ENCODE assay signal across 28 cellular contexts in genomic region chr14:43014338-43014737, GRCh38.
DNase-seq lines count a peak whose midpoint lies in the region; ATAC-seq, FAIRE-seq and TF ChIP-seq lines count a peak whose summit lies in the region.
"Had no signal": no experiment of that assay in that cellular context is flagged by ENCODE, and none has a peak within 500 bp of the region (broad histone marks: within the 10 kb centered on the region; RNA-seq: fewer than 3 reads in every experiment).

No MANE protein-coding gene starts in this region.

- H3K27me3 ChIP-seq in HepG2 (ENCODE audit: control insufficient read depth in 1 of 2, insufficient read depth in 2 of 2, low read length in 2 of 2) (no peaks in the 10 kb centered on the region), right lobe of liver (no peaks in the 10 kb centered on the region)
- H3K27me3 ChIP-seq: BE2C; BLaER1; BLaER1 treated with 17β-estradiol and CSF1 and Interleukin-3, amounts not matched to agents 10 nM and 100 nM had no signal

- no peak for TF ChIP-seq RAD21 in HepG2 (CRISPR knock-in tag; IDR thresholded peaks at IDR 0.05)

- CTCF ChIA-PET in HepG2 (lab: Yijun Ruan, JAX; ENCODE audit: low intra/inter-chr PET ratio, low total read pairs): no interaction called here

- H3K27ac ChIP-seq in HepG2 (ENCODE audit: extremely low read length, insufficient read depth, low read length) (no peak overlapping the region), right lobe of liver (no peak overlapping the region)
- H3K27ac ChIP-seq: 22Rv1; A549; BLaER1; BLaER1 treated with 17β-estradiol and CSF1 and Interleukin-3, amounts not matched to agents 10 nM and 100 nM; C4-2B had no signal

- FAIRE-seq in HepG2 (lab: Jason Lieb, UNC): no peak
- FAIRE-seq: A549, D721Med had no signal

- no TSS peak for BruUV-seq in HepG2 (replicated peaks; lab: Mats Ljungman, UMichigan)

- H4K20me1 ChIP-seq in HepG2 (ENCODE audit: insufficient read depth, low read length): no peaks in the 10 kb centered on the region
- H4K20me1 ChIP-seq: BLaER1; BLaER1 treated with 17β-estradiol and CSF1 and Interleukin-3, amounts not matched to agents 10 nM and 100 nM had no signal

- TF ChIP-seq POLR2A in HepG2 (IDR thresholded peaks at IDR 0.05; ENCODE audit: insufficient read depth in 1 of 2, low read depth in 2 of 2, low read length in 2 of 2): no peak
- no peak for TF ChIP-seq POLR2A in right lobe of liver (IDR thresholded peaks at IDR 0.05)

- TF ChIP-seq EP300 in HepG2 (IDR thresholded peaks at IDR 0.05; ENCODE audit: low read depth in 2 of 2, low read length in 2 of 2): no peak
- TF ChIP-seq EP300 in HepG2 (CRISPR knock-in tag; IDR thresholded peaks at IDR 0.05; ENCODE audit: borderline replicate concordance): no peak

- POLR2A ChIA-PET in HepG2 (lab: Yijun Ruan, JAX): no interaction called here

- no peaks in the 10 kb centered on the region for H3K36me3 ChIP-seq in HepG2 (replicated peaks in 1 of 2; ENCODE audit: control insufficient read depth in 1 of 2, insufficient read depth in 2 of 2, low read length in 2 of 2)
- no peaks in the 10 kb centered on the region for H3K36me3 ChIP-seq in right lobe of liver
- H3K36me3 ChIP-seq: BE2C; BLaER1; BLaER1 treated with 17β-estradiol and CSF1 and Interleukin-3, amounts not matched to agents 10 nM and 100 nM had no signal

- no peak overlapping the region for H3K9ac ChIP-seq in HepG2 (ENCODE audit: insufficient read depth, low read depth, low read length)
- H3K9ac ChIP-seq: BLaER1; BLaER1 treated with 17β-estradiol and CSF1 and Interleukin-3, amounts not matched to agents 10 nM and 100 nM had no signal

- no peak overlapping the region for H2AFZ ChIP-seq in HepG2 (ENCODE audit: low read length)

- H3K9me3 ChIP-seq in HepG2 (ENCODE audit: low read length) (peaks cover 84% of the 10 kb centered on the region), right lobe of liver (peaks cover 0 to 4% (median 0%) of the 10 kb centered on the region in 4 donors)

- intact Hi-C loops in HepG2 (cut with micrococcal nuclease; ENCODE audit: unreplicated experiment): no loop called here
- intact Hi-C loops in right lobe of liver (cut with DNase I): no loop called here

- no peak for TF ChIP-seq CTCF in HepG2 (CRISPR knock-in tag; IDR thresholded peaks at IDR 0.05)
- no peak for TF ChIP-seq CTCF in right lobe of liver (IDR thresholded peaks at IDR 0.05)

- DNase-seq in HepG2 (ENCODE audit: low spot score): no peak
- no peak for DNase-seq in right lobe of liver
- DNase-seq: 8988T; ACHN; AML-193; BE2C; C1 segment of cervical spinal cord; Caco-2; Calu3; CD4-positive, alpha-beta memory T cell; CD4-positive, alpha-beta T cell; CD4-positive, CD25-positive, alpha-beta regulatory T cell; CD8-positive, alpha-beta memory T cell; CD8-positive, alpha-beta T cell; COR-L47; DMS 273 treated with DMSO at 0.1 percent for 48 hours; DMS153; DMS53; DMS79; DMS79 treated with DMSO at 0.1 percent for 48 hours; DND-41; EL had no signal

- H3K4me2 ChIP-seq in HepG2 (ENCODE audit: low read depth, low read length): no peak overlapping the region
- H3K4me2 ChIP-seq: A549; BLaER1; BLaER1 treated with 17β-estradiol and CSF1 and Interleukin-3, amounts not matched to agents 10 nM and 100 nM had no signal

- 2% methylated on average over 1 of the region's 1 CpG for WGBS in HepG2 (ENCODE audit: low lambda C conversion rate)
- 47% methylated on average over 1 of the region's 1 CpG for WGBS in right lobe of liver (ENCODE audit: insufficient coverage, low coverage, low lambda C conversion rate, missing lambda C conversion rate)

- no peaks in the 10 kb centered on the region for H3K79me2 ChIP-seq in HepG2 (ENCODE audit: insufficient read depth, low read length)

- H3K4me1 ChIP-seq in HepG2 (ENCODE audit: insufficient read depth, low read length) (no peaks in the 10 kb centered on the region), right lobe of liver (no peaks in the 10 kb centered on the region)
- H3K4me1 ChIP-seq: A549; BE2C; BLaER1; BLaER1 treated with 17β-estradiol and CSF1 and Interleukin-3, amounts not matched to agents 10 nM and 100 nM; Caco-2 had no signal

- H3K4me3 ChIP-seq in HepG2 (replicated peaks in 1 of 3; ENCODE audit: insufficient read depth in 1 of 3, low read depth in 2 of 3, low read length in 3 of 3): no peak overlapping the region
- no peak overlapping the region for H3K4me3 ChIP-seq in right lobe of liver
- H3K4me3 ChIP-seq: A549; BLaER1; BLaER1 treated with 17β-estradiol and CSF1 and Interleukin-3, amounts not matched to agents 10 nM and 100 nM had no signal

- in situ Hi-C loops in HepG2 (cut with HindIII; ENCODE audit: extremely low pct_ligation_motif_present, low pct_unique_long_range_greater_than_20kb): no loop called here

- ATAC-seq in HepG2 (no peak), right lobe of liver (no peak)
- ATAC-seq: A549; CD8-positive, alpha-beta T cell had no signal

TF ChIP-seq in HepG2, 621 proteins besides CTCF, POLR2A, EP300 and RAD21:
- TF ChIP-seq ETS1 (CRISPR knock-in tag; IDR thresholded peaks at IDR 0.05) (no peak), STAG1 (CRISPR knock-in tag; IDR thresholded peaks at IDR 0.05) (no peak), SRSF1 (optimal IDR thresholded peaks at IDR 0.05; ENCODE audit: low read depth, low read length) (no peak), MNT (IDR thresholded peaks at IDR 0.05) (peak; percentile 98), ZNF670 (CRISPR knock-in tag; IDR thresholded peaks at IDR 0.05; ENCODE audit: borderline replicate concordance) (no peak), CBX5 (CRISPR knock-in tag; IDR thresholded peaks at IDR 0.05; ENCODE audit: borderline replicate concordance) (no peak)
